1 cellular context compared by ENCODE assay signal in genomic region chr22:37607010-37607911, GRCh38.
TF ChIP-seq lines count a peak whose summit lies in the region.

No MANE protein-coding gene starts in this region.

TF ChIP-seq in HepG2, 621 proteins besides CTCF, POLR2A, EP300 and RAD21 (continued from another document and continues in another):
- TF ChIP-seq ZNF670 (CRISPR knock-in tag; IDR thresholded peaks at IDR 0.05; ENCODE audit: borderline replicate concordance) (no peak), PAF1 (CRISPR knock-in tag; IDR thresholded peaks at IDR 0.05) (no peak), ERF (CRISPR knock-in tag; IDR thresholded peaks at IDR 0.05) (peak; percentile 77), HMGA1 (CRISPR knock-in tag; conservative IDR thresholded peaks at IDR 0.05) (no peak), NR1H2 (CRISPR knock-in tag; IDR thresholded peaks at IDR 0.05; ENCODE audit: borderline replicate concordance, low read depth) (no peak), DMAP1 (CRISPR knock-in tag; IDR thresholded peaks at IDR 0.05) (no peak), TSC22D2 (CRISPR knock-in tag; IDR thresholded peaks at IDR 0.05; ENCODE audit: borderline replicate concordance) (no peak), HMGXB3 (CRISPR knock-in tag; IDR thresholded peaks at IDR 0.05; ENCODE audit: borderline replicate concordance) (0 out of 2 replicates have a peak, but pooled peaks have one; percentile 26), U2AF2 (IDR thresholded peaks at IDR 0.05; ENCODE audit: low read depth, low read length) (no peak), MED8 (CRISPR knock-in tag; IDR thresholded peaks at IDR 0.05; ENCODE audit: insufficient replicate concordance) (no peak), ZFAT (CRISPR knock-in tag; conservative IDR thresholded peaks at IDR 0.05) (no peak), ZNF567 (CRISPR knock-in tag; IDR thresholded peaks at IDR 0.05; ENCODE audit: borderline replicate concordance) (no peak), ZNF773 (CRISPR knock-in tag; IDR thresholded peaks at IDR 0.05; ENCODE audit: borderline replicate concordance) (no peak), CC2D1A (CRISPR knock-in tag; IDR thresholded peaks at IDR 0.05) (no peak), ZNF678 (CRISPR knock-in tag; IDR thresholded peaks at IDR 0.05) (no peak), DNMT1 (CRISPR knock-in tag; IDR thresholded peaks at IDR 0.05) (no peak), FOXK1 (CRISPR knock-in tag; IDR thresholded peaks at IDR 0.05; ENCODE audit: borderline replicate concordance, low read depth) (no peak), ZGPAT (CRISPR knock-in tag; IDR thresholded peaks at IDR 0.05) (peak; percentile 57), ZNF263 (CRISPR knock-in tag; IDR thresholded peaks at IDR 0.05) (no peak), KLF9 (CRISPR knock-in tag; IDR thresholded peaks at IDR 0.05; ENCODE audit: low read depth) (no peak), ZNF563 (CRISPR knock-in tag; IDR thresholded peaks at IDR 0.05) (no peak), WIZ (CRISPR knock-in tag; IDR thresholded peaks at IDR 0.05) (no peak), ZNF784 (CRISPR knock-in tag; IDR thresholded peaks at IDR 0.05; ENCODE audit: borderline replicate concordance) (no peak), HDAC6 (IDR thresholded peaks at IDR 0.05; ENCODE audit: low read depth, low read length) (no peak), ZNF644 (CRISPR knock-in tag; IDR thresholded peaks at IDR 0.05; ENCODE audit: low read depth) (no peak), RAD51 (IDR thresholded peaks at IDR 0.05; ENCODE audit: borderline replicate concordance) (no peak), SKI (IDR thresholded peaks at IDR 0.05; ENCODE audit: partially characterized antibody) (peak; percentile 16), ZNF460 (CRISPR knock-in tag; IDR thresholded peaks at IDR 0.05; ENCODE audit: borderline replicate concordance) (no peak), HDAC1 (CRISPR knock-in tag; IDR thresholded peaks at IDR 0.05) (peak; percentile 50; the same call in 1 of the 2 replicates), MEIS2 (CRISPR knock-in tag; IDR thresholded peaks at IDR 0.05) (no peak), IRF1 (CRISPR knock-in tag; IDR thresholded peaks at IDR 0.05; ENCODE audit: low read depth) (no peak), PHF5A (CRISPR knock-in tag; IDR thresholded peaks at IDR 0.05; ENCODE audit: low read depth, unreplicated experiment) (no peak), JUNB (CRISPR knock-in tag; IDR thresholded peaks at IDR 0.05; ENCODE audit: borderline replicate concordance) (no peak), MTA3 (CRISPR knock-in tag; IDR thresholded peaks at IDR 0.05) (no peak), ZNF354B (CRISPR knock-in tag; IDR thresholded peaks at IDR 0.05) (no peak), ZNF616 (CRISPR knock-in tag; IDR thresholded peaks at IDR 0.05; ENCODE audit: low read depth) (no peak), NAIF1 (CRISPR knock-in tag; IDR thresholded peaks at IDR 0.05; ENCODE audit: borderline replicate concordance) (no peak), ZNF414 (CRISPR knock-in tag; IDR thresholded peaks at IDR 0.05) (no peak), ARID4A (CRISPR knock-in tag; IDR thresholded peaks at IDR 0.05; ENCODE audit: borderline replicate concordance) (peak; percentile 39; the same call in 1 of the 2 replicates), ZBTB14 (CRISPR knock-in tag; IDR thresholded peaks at IDR 0.05) (no peak), ZFYVE20 (CRISPR knock-in tag; IDR thresholded peaks at IDR 0.05; ENCODE audit: borderline replicate concordance, low read depth) (no peak), ZNF674 (CRISPR knock-in tag; IDR thresholded peaks at IDR 0.05; ENCODE audit: low read depth) (no peak), ZNF605 (CRISPR knock-in tag; IDR thresholded peaks at IDR 0.05) (0 out of 2 replicates have a peak, but pooled peaks have one; percentile 48), ZHX2 (IDR thresholded peaks at IDR 0.05; ENCODE audit: low read depth) (no peak), ZHX2 (CRISPR knock-in tag; IDR thresholded peaks at IDR 0.05; ENCODE audit: borderline replicate concordance) (no peak)
